Comparison of ENCODE assay signal across 1 cellular context in genomic region chr3:40129510-40129909, GRCh38.
TF ChIP-seq lines count a peak whose summit lies in the region.

No MANE protein-coding gene starts in this region.

TF ChIP-seq in WTC11, 78 proteins besides CTCF, POLR2A, EP300 and RAD21 (continued from another document):
- TF ChIP-seq KAT7 (CRISPR knock-in tag; IDR thresholded peaks at IDR 0.05; ENCODE audit: borderline replicate concordance) (no peak), ZNF263 (CRISPR knock-in tag; IDR thresholded peaks at IDR 0.05; ENCODE audit: low read depth) (no peak), GTF2I (CRISPR knock-in tag; conservative IDR thresholded peaks at IDR 0.05) (no peak)
